Comparison of ENCODE assay signal across 30 cellular contexts in genomic region chr1:180551997-180552396, GRCh38. TPM values are rescaled to one million over a fixed set of nuclear protein-coding genes. Genes with fewer than 3 reads are reported as not detected.
"Had no signal": no experiment of that assay in that cellular context is flagged by ENCODE, and none has a peak within 500 bp of the region (broad histone marks: within the 10 kb centered on the region; RNA-seq: fewer than 3 reads in every experiment).

No MANE protein-coding gene starts in this region.

- H3K27ac ChIP-seq: ascending aorta, Peyer's patch, SJSA1 had no signal

- H3K4me2 ChIP-seq: SK-N-SH had no signal

- H3K36me3 ChIP-seq: ascending aorta, Peyer's patch, SJSA1 had no signal

- DNase-seq: activated CD4-positive, alpha-beta T cell treated with anti-CD3 and anti-CD28 coated beads, Interleukin-2, amount 10 ng/mL, durations not matched to agents 24 days and 14 days; activated CD4-positive, alpha-beta T cell treated with anti-CD3 and anti-CD28 coated beads, Interleukin-2, amount 50 U/mL, for 4 hours; activated CD8-positive, alpha-beta T cell treated with anti-CD3 and anti-CD28 coated beads, Interleukin-2, amount 10 ng/mL, durations not matched to agents 7 days and 5 days; activated gamma-delta T cell; activated naive CD4-positive, alpha-beta T cell treated with Interleukin-2 at 50 U/mL for 16 hours; activated naive CD8-positive, alpha-beta T cell treated with anti-CD3 and anti-CD28 coated beads, Interleukin-2, amount 10 ng/mL, durations not matched to agents 7 days and 5 days; activated T-cell treated with anti-CD3 and anti-CD28 coated beads, Interleukin-2, amount 50 U/mL, for 24 hours; amygdala; MM.1S; MV-4-11; NCI-H1092; NCI-H1417; NCI-H146; NCI-H187; NCI-H2029 treated with DMSO at 0.1 percent for 48 hours; NCI-H2107; NCI-H2171; NCI-H510A; NCI-H526; NCI-H748 treated with DMSO at 0.1 percent for 48 hours; NK-92 treated with Interleukin-12 subunit alpha and Interleukin-12 subunit beta, amount 100 ng/mL, for 24 hours; PC-3; Peyer's patch; RPMI8226; SHP77 treated with DMSO at 0.1 percent for 48 hours; SK-N-SH had no signal

- H3K4me1 ChIP-seq: ascending aorta, Peyer's patch, SJSA1 had no signal

- H3K9ac ChIP-seq: SK-N-SH had no signal

- H3K27me3 ChIP-seq: ascending aorta, Peyer's patch, SJSA1 had no signal

- H3K4me3 ChIP-seq: ascending aorta, Peyer's patch, SJSA1 had no signal

- ATAC-seq: activated CD8-positive, alpha-beta T cell treated with anti-CD3 and anti-CD28 coated beads, Interleukin-2, amount 10 ng/mL, durations not matched to agents 7 days and 5 days; PC-3 had no signal

- H3K9me3 ChIP-seq: ascending aorta, Peyer's patch, SJSA1, SK-N-SH had no signal

RNA-seq across cellular contexts. Expression of gene OVAAL, which starts 6.8 kb away (rescaled TPM):
- total RNA-seq: activated CD4-positive, alpha-beta T cell treated with anti-CD3 and anti-CD28 coated beads, Interleukin-2, amount 10 ng/mL, durations not matched to agents 24 days and 14 days; activated CD8-positive, alpha-beta T cell treated with anti-CD3 and anti-CD28 coated beads, Interleukin-2, amount 10 ng/mL, durations not matched to agents 7 days and 5 days; activated naive CD8-positive, alpha-beta T cell treated with anti-CD3 and anti-CD28 coated beads, Interleukin-2, amount 10 ng/mL, durations not matched to agents 7 days and 5 days; activated T-helper 2 cell treated with anti-CD3 and anti-CD28 coated beads, Interferon-gamma antibody, Interleukin-2, Interleukin-4, amounts not matched to agents 10 μg/mL and 5 μg/mL and 100 μg/mL, durations not matched to agents 14 hours and 24 hours and 36 hours; ascending aorta; PC-3; Peyer's patch; SJSA1 had no signal
- polyA plus RNA-seq: adipose tissue, SK-N-SH had no signal
